In the genomic region with DNA sequence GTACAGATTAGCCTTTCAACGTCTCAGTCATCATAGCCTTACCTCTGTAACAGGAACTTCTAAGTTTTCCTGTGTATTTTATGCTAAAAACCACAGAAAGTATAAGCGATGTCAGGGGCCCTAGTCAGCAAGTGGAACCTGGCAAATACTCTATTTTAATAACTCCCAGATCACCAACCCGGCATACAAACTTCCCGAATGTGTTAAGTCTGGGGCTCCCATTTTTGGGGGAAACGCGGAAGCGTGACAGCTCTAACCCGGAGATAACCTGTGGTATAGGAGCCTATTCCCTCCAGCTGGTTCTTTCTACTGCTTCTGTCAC, we compare ENCODE assay signal across 8 cellular contexts. TPM values are rescaled to one million over a fixed set of nuclear protein-coding genes. Genes with fewer than 3 reads are reported as not detected.
DNase-seq lines count a peak whose midpoint lies in the region; ATAC-seq and TF ChIP-seq lines count a peak whose summit lies in the region.

No MANE protein-coding gene starts in this region.

- H3K27ac ChIP-seq in CD4-positive, alpha-beta memory T cell (ENCODE audit: low read depth, low read length): peak overlapping the region; percentile 80
- peak overlapping the region; percentile 90 for H3K27ac ChIP-seq in osteoblast (ENCODE audit: low read depth, low read length)

- CTCF ChIA-PET in CD4-positive, alpha-beta memory T cell (lab: Charles Lee; ENCODE audit: partially characterized antibody): interaction anchor here (0.5 to 2.4 kb wide), 6 partner anchors 17 to 239 kb away, joined by 3 to 7 read pairs (median 3); partner anchors contain the start of gene RNU4ATAC

- peak overlapping the region; percentile 96 for H2AFZ ChIP-seq in osteoblast (ENCODE audit: low read length)

- H3K27me3 ChIP-seq in CD4-positive, alpha-beta memory T cell (ENCODE audit: insufficient read depth, low read length): no peaks in the 10 kb centered on the region
- peaks cover 3% of the 10 kb centered on the region for H3K27me3 ChIP-seq in osteoblast (ENCODE audit: insufficient read depth, low read length)

- intact Hi-C loops in CD4-positive, alpha-beta memory T cell (cut with micrococcal nuclease): loop anchor here (1.0 to 10.0 kb wide), 4 partner anchors 37 to 239 kb away; partner anchors contain the start of gene CLASP1

- POLR2A ChIA-PET in CD4-positive, alpha-beta memory T cell (lab: Charles Lee; ENCODE audit: partially characterized antibody): interaction anchor here (0.6 to 3.6 kb wide), 8 partner anchors 10 to 205 kb away, joined by 3 to 63 read pairs (median 20); partner anchors contain the start of genes CLASP1, RNU4ATAC and TSN

- H3K4me1 ChIP-seq in CD4-positive, alpha-beta memory T cell (ENCODE audit: insufficient read depth, low read length): peaks cover 31% of the 10 kb centered on the region
- H3K4me1 ChIP-seq in osteoblast (ENCODE audit: insufficient read depth, low read length): no peaks in the 10 kb centered on the region

- H3K36me3 Mint-ChIP-seq in CD4-positive, alpha-beta memory T cell: peaks cover 16 to 32% of the 10 kb centered on the region in 2 donors
- H3K36me3 Mint-ChIP-seq in effector memory CD8-positive, alpha-beta T cell (ENCODE audit: insufficient read depth): peaks cover 56% of the 10 kb centered on the region

- H3K9me3 ChIP-seq in CD4-positive, alpha-beta memory T cell (ENCODE audit: control insufficient read depth in 1 of 2, low read length in 2 of 2): no peaks in the 10 kb centered on the region
- no peaks in the 10 kb centered on the region for H3K9me3 ChIP-seq in osteoblast (ENCODE audit: low read depth, low read length)

- H3K27ac Mint-ChIP-seq in CD4-positive, alpha-beta memory T cell: peak overlapping the region; percentile 94 to 98 (median 97)
- peak overlapping the region; percentile 95 to 98 for H3K27ac Mint-ChIP-seq in effector memory CD8-positive, alpha-beta T cell

- DNase-seq in CD4-positive, alpha-beta memory T cell: peak in 1 of 5 donors; percentile 14
- DNase-seq in MV-4-11 (lab: John Stamatoyannopoulos, UW): peak; percentile 12
- no peak for DNase-seq in effector memory CD8-positive, alpha-beta T cell
- peak; percentile 45 for DNase-seq in osteoblast (ENCODE audit: insufficient read length, low spot score, missing footprints)
- DNase-seq in amygdala (lab: John Stamatoyannopoulos, UW): no peak
- no peak for DNase-seq in activated CD4-positive, CD25-positive, alpha-beta regulatory T cell (lab: John Stamatoyannopoulos, UW)

- no peak for TF ChIP-seq CTCF in osteoblast (IDR thresholded peaks at IDR 0.05; ENCODE audit: extremely low read depth, low read depth, low read length)

- peaks cover 43% of the 10 kb centered on the region for H3K79me2 ChIP-seq in osteoblast (ENCODE audit: insufficient read depth, low read length)

- peaks cover 18% of the 10 kb centered on the region for H3K36me3 ChIP-seq in CD4-positive, alpha-beta memory T cell (ENCODE audit: insufficient read depth, low read length)
- peaks cover 18% of the 10 kb centered on the region for H3K36me3 ChIP-seq in osteoblast (ENCODE audit: insufficient read depth, low read length)

- no peaks in the 10 kb centered on the region for H3K27me3 Mint-ChIP-seq in CD4-positive, alpha-beta memory T cell
- H3K27me3 Mint-ChIP-seq in effector memory CD8-positive, alpha-beta T cell: no peaks in the 10 kb centered on the region

- H3K4me3 Mint-ChIP-seq in CD4-positive, alpha-beta memory T cell: peak overlapping the region; percentile 94 to 99 (median 98)
- peak overlapping the region; percentile 97 to 100 for H3K4me3 Mint-ChIP-seq in effector memory CD8-positive, alpha-beta T cell

- H3K9me3 Mint-ChIP-seq in CD4-positive, alpha-beta memory T cell: no peaks in the 10 kb centered on the region
- no peaks in the 10 kb centered on the region for H3K9me3 Mint-ChIP-seq in effector memory CD8-positive, alpha-beta T cell

- peaks cover 18 to 57% (median 36%) of the 10 kb centered on the region in 4 donors for H3K4me1 Mint-ChIP-seq in CD4-positive, alpha-beta memory T cell
- H3K4me1 Mint-ChIP-seq in effector memory CD8-positive, alpha-beta T cell (ENCODE audit: low read depth in 2 of 2): peaks cover 38 to 46% of the 10 kb centered on the region in 2 donors

- peak overlapping the region; percentile 80 to 88 for H3K4me3 ChIP-seq in CD4-positive, alpha-beta memory T cell (ENCODE audit: low read length in 2 of 2)
- H3K4me3 ChIP-seq in osteoblast (ENCODE audit: insufficient read depth, low read length): peak overlapping the region; percentile 100

- peak overlapping the region; percentile 96 for H3K4me2 ChIP-seq in osteoblast (ENCODE audit: insufficient read depth, low read length)

- H4K20me1 ChIP-seq in osteoblast (ENCODE audit: insufficient read depth, low read length): peaks cover 10% of the 10 kb centered on the region

- ATAC-seq in effector memory CD8-positive, alpha-beta T cell (replicated peaks): no peak
- ATAC-seq in HG03571 (IDR thresholded peaks at IDR 0.05; ENCODE audit: unreplicated experiment): no peak
- no peak for ATAC-seq in esophagus mucosa

RNA-seq across cellular contexts. Expression of gene NIFK, which starts 0.6 kb away (rescaled TPM):
- total RNA-seq in CD4-positive, alpha-beta memory T cell: 10 to 100 TPM; 61.6 to 62.8 TPM
- polyA plus RNA-seq in CD4-positive, alpha-beta memory T cell: 10 to 100 TPM; 64.2 to 82.5 TPM
- 38.6 and 42.7 TPM in 2 replicates for total RNA-seq in osteoblast
- 54.8 TPM for total RNA-seq in esophagus mucosa

RNA-seq across cellular contexts. Expression of gene TSN, which starts 19.4 kb away (rescaled TPM):
- total RNA-seq in CD4-positive, alpha-beta memory T cell: 10 to 100 TPM; 52.4 to 54.0 TPM
- 100 to 1,000 TPM in 1 of 2 donors, 10 to 100 TPM in 1; 69.4 to 122 TPM for polyA plus RNA-seq in CD4-positive, alpha-beta memory T cell
- total RNA-seq in osteoblast (48.0 and 50.7 TPM in 2 replicates), esophagus mucosa (38.7 TPM)

Comparison
In these comparisons a context has a peak if more than half of its experiments do, and no peak if none do; other contexts are left out.
1. DNase-seq: peak in MV-4-11 (single experiment) and osteoblast (single experiment); none in effector memory CD8-positive, alpha-beta T cell (0 of 3), amygdala (0 of 56) and activated CD4-positive, CD25-positive, alpha-beta regulatory T cell (0 of 4).